Comparison of ENCODE assay signal across 15 cellular contexts in the genomic region with DNA sequence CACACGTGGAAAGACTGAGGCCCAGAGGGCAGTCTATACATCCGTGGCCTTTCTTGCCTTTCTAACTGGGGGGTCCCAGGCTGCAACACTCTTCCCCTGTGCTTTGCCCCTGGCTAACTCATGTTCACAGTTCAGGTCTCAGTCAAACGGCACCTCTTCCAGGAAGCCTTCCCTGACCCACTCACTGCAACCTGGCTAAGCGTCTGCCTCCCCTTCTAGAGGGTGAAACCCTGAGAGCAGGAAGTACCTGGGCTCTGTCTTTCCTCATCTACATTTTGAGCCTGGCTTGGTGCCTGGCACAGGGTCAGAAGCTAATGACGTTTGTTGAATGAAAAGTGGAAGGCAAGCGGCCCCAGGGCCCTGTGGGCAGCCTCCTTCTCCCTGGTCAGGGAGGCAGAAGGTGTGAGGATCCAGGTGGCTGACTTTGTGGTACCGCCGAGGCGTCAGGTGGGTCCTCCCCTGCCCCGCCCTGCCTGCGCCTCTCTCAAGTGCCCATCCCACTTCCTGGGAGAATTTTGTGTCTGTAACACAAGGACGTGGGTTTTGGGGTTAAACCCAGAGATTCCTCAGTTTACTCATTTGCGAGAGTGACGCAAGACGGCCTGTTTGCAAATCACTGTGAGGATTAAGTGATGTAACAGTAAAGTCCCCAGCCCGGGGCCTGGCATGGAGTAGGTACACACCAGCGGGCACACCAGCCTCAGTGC. TPM values are rescaled to one million over a fixed set of nuclear protein-coding genes. Genes with fewer than 3 reads are reported as not detected.
A peak's percentile ranks its signal among the peaks of the same experiment; 100 is the strongest.
DNase-seq lines count a peak whose midpoint lies in the region; ATAC-seq and TF ChIP-seq lines count a peak whose summit lies in the region.
"Had no signal": no experiment of that assay in that cellular context is flagged by ENCODE, and none has a peak within 500 bp of the region (broad histone marks: within the 10 kb centered on the region; RNA-seq: fewer than 3 reads in every experiment).

No MANE protein-coding gene starts in this region.

- H2AFZ ChIP-seq in OCI-LY7 (ENCODE audit: low read length) (peak overlapping the region; percentile 35; the same call in 1 of the 2 replicates), neural progenitor cell (replicated peaks) (no peak overlapping the region)

- CTCF ChIA-PET in OCI-LY7 (lab: Charles Lee; ENCODE audit: unreplicated experiment): interaction anchor here (0.5 to 2.2 kb wide), 4 partner anchors 127 to 563 kb away, joined by 3 to 8 read pairs (median 4); partner anchors contain the start of genes HTD2 and RPP14

- BruUV-seq in OCI-LY7 (replicated peaks; lab: Mats Ljungman, UMichigan): no TSS peak

- no peaks in the 10 kb centered on the region for H3K36me3 ChIP-seq in DOHH2 (ENCODE audit: control insufficient read depth, low read length)
- no peaks in the 10 kb centered on the region for H3K36me3 ChIP-seq in OCI-LY7 (ENCODE audit: insufficient read depth, low read length)
- H3K36me3 ChIP-seq in duodenal mucosa (ENCODE audit: control insufficient read depth in 1 of 2, insufficient read depth in 2 of 2, low read length in 2 of 2): no peaks in the 10 kb centered on the region
- no peaks in the 10 kb centered on the region for H3K36me3 ChIP-seq in neural progenitor cell
- H3K36me3 ChIP-seq: gastrocnemius medialis, uterus had no signal

- H3K27me3 Mint-ChIP-seq in neural progenitor cell (ENCODE audit: insufficient read depth, low read depth): peaks cover 17% of the 10 kb centered on the region

- no peak for TF ChIP-seq CTCF in DOHH2 (IDR thresholded peaks at IDR 0.05; ENCODE audit: low read depth, low read length, poor library complexity, severe bottlenecking)
- TF ChIP-seq CTCF in OCI-LY7 (conservative IDR thresholded peaks at IDR 0.05; ENCODE audit: low read length): no peak
- TF ChIP-seq CTCF in neural progenitor cell (IDR thresholded peaks at IDR 0.05): no peak

- peaks cover 38% of the 10 kb centered on the region for H3K4me1 ChIP-seq in DOHH2 (ENCODE audit: control insufficient read depth, low read length)
- H3K4me1 ChIP-seq in OCI-LY7 (ENCODE audit: insufficient read depth, low read length, poor library complexity, severe bottlenecking): peaks cover 15% of the 10 kb centered on the region
- peaks cover 46 to 52% of the 10 kb centered on the region in 2 donors for H3K4me1 ChIP-seq in duodenal mucosa (ENCODE audit: control insufficient read depth in 1 of 2, insufficient read depth in 2 of 2, low read length in 2 of 2)
- H3K4me1 ChIP-seq in neural progenitor cell: peaks cover 13% of the 10 kb centered on the region

- H3K4me3 Mint-ChIP-seq in neural progenitor cell: peak overlapping the region; percentile 78

- peak overlapping the region; percentile 76 for H3K4me2 ChIP-seq in DOHH2 (ENCODE audit: low read length)
- peak overlapping the region; percentile 40 for H3K4me2 ChIP-seq in OCI-LY7 (ENCODE audit: low read length)
- H3K4me2 ChIP-seq in neural progenitor cell: peak overlapping the region; percentile 75

- H3K27ac ChIP-seq in DOHH2 (ENCODE audit: low read depth, low read length) (no peak overlapping the region), OCI-LY7 (ENCODE audit: low read depth, low read length, poor library complexity, severe bottlenecking) (no peak overlapping the region), duodenal mucosa (ENCODE audit: low read depth, low read length) (no peak overlapping the region), neural progenitor cell (no peak overlapping the region), substantia nigra (ENCODE audit: low read depth, low read length, poor library complexity, severe bottlenecking) (no peak overlapping the region)
- H3K27ac ChIP-seq: gastrocnemius medialis had no signal

- H3F3A ChIP-seq in DOHH2 (ENCODE audit: control insufficient read depth, insufficient read depth): no peaks in the 10 kb centered on the region
- peaks cover 23% of the 10 kb centered on the region for H3F3A ChIP-seq in neural progenitor cell (ENCODE audit: low read depth)

- H3K27me3 ChIP-seq in DOHH2 (ENCODE audit: control insufficient read depth, low read length) (peaks cover 2% of the 10 kb centered on the region; the same call in 1 of the 2 replicates), duodenal mucosa (ENCODE audit: control insufficient read depth in 1 of 2, insufficient read depth in 2 of 2, low read length in 2 of 2) (no peaks in the 10 kb centered on the region), neural progenitor cell (peaks cover 11% of the 10 kb centered on the region)
- H3K27me3 ChIP-seq: gastrocnemius medialis, uterus had no signal

- no peaks in the 10 kb centered on the region for H3K9me3 Mint-ChIP-seq in neural progenitor cell
- H3K9me3 Mint-ChIP-seq: dendritic cell treated with granulocyte-macrophage colony-stimulating factor and Interleukin-4, amounts not matched to agents 40 ng/mL and 50 ng/mL, for 4 days had no signal

- H3K9me3 ChIP-seq in DOHH2 (ENCODE audit: control insufficient read depth, insufficient read depth, low read length) (no peaks in the 10 kb centered on the region), OCI-LY7 (ENCODE audit: low read length) (no peaks in the 10 kb centered on the region), duodenal mucosa (ENCODE audit: control insufficient read depth in 1 of 2, low read length in 2 of 2) (no peaks in the 10 kb centered on the region), neural progenitor cell (ENCODE audit: low read depth) (no peaks in the 10 kb centered on the region)
- H3K9me3 ChIP-seq: gastrocnemius medialis, uterus had no signal

- no peak overlapping the region for H3K27ac Mint-ChIP-seq in neural progenitor cell

- intact Hi-C loops in OCI-LY7 (cut with micrococcal nuclease; ENCODE audit: unreplicated experiment): loop anchor here (5.0 to 10.0 kb wide), 3 partner anchors 39 to 354 kb away; no protein-coding TSS in a partner anchor

- H3K9ac ChIP-seq in duodenal mucosa (ENCODE audit: low read depth in 1 of 2, low read length in 2 of 2): peak overlapping the region in 1 of 2 donors; percentile 34
- no peak overlapping the region for H3K9ac ChIP-seq in neural progenitor cell

- H3K4me3 ChIP-seq in DOHH2 (ENCODE audit: low read length) (no peak overlapping the region), OCI-LY7 (ENCODE audit: low read depth, low read length, poor library complexity, severe bottlenecking) (no peak overlapping the region), duodenal mucosa (ENCODE audit: low read depth in 1 of 2, low read length in 2 of 2) (peak overlapping the region; percentile 61 to 64), neural progenitor cell (no peak overlapping the region)
- H3K4me3 ChIP-seq: lung had no signal

- no peaks in the 10 kb centered on the region for H3K36me3 Mint-ChIP-seq in neural progenitor cell

- no peaks in the 10 kb centered on the region for H3K79me2 ChIP-seq in DOHH2 (ENCODE audit: control insufficient read depth, low read length)
- no peaks in the 10 kb centered on the region for H3K79me2 ChIP-seq in OCI-LY7 (ENCODE audit: insufficient read depth, low read depth, low read length)
- no peaks in the 10 kb centered on the region for H3K79me2 ChIP-seq in neural progenitor cell (ENCODE audit: low read depth)

- H3K4me1 Mint-ChIP-seq in neural progenitor cell: peaks cover 16% of the 10 kb centered on the region

- ATAC-seq in HG03045 (IDR thresholded peaks at IDR 0.05; ENCODE audit: unreplicated experiment) (no peak), HG02763 (IDR thresholded peaks at IDR 0.05; ENCODE audit: unreplicated experiment) (no peak)

- H4K20me1 ChIP-seq in DOHH2 (ENCODE audit: control insufficient read depth, insufficient read depth, low read depth, low read length): no peaks in the 10 kb centered on the region
- H4K20me1 ChIP-seq in OCI-LY7 (ENCODE audit: insufficient read depth, low read length): no peaks in the 10 kb centered on the region
- no peaks in the 10 kb centered on the region for H4K20me1 ChIP-seq in neural progenitor cell (ENCODE audit: low read depth)

- no peaks in the 10 kb centered on the region for H3K9me2 ChIP-seq in DOHH2 (replicated peaks; ENCODE audit: control insufficient read depth, low read length)
- H3K9me2 ChIP-seq in OCI-LY7 (ENCODE audit: insufficient read depth, low read length): no peaks in the 10 kb centered on the region

- POLR2A ChIA-PET in OCI-LY7 (lab: Charles Lee): interaction anchor here (0.8 kb wide), 1 partner anchor 128 kb away, joined by 3 read pairs; the partner anchor contains the start of genes HTD2 and RPP14

- peak; percentile 15 for DNase-seq in OCI-LY7 (ENCODE audit: low spot score)
- no peak for DNase-seq in neural progenitor cell (ENCODE audit: low spot score)
- DNase-seq in substantia nigra (lab: John Stamatoyannopoulos, UW): no peak
- DNase-seq: activated effector memory CD4-positive, alpha-beta T cell treated with anti-CD3 and anti-CD28 coated beads, Interleukin-2, amount 50 U/mL, for 16 hours; DND-41; NCI-H187 treated with DMSO at 0.1 percent for 48 hours; OCI-M1 had no signal

RNA-seq across cellular contexts. Expression of gene DNASE1L3, which starts 32.1 kb away (rescaled TPM):
- not detected in 2 replicates for total RNA-seq in OCI-LY7 (2014; rRNA removed; shearing (Covaris generic))
- 0.61 and 1.3 TPM in 2 replicates for total RNA-seq in OCI-LY7 (2022)
- total RNA-seq in neural progenitor cell (ENCODE audit: low replicate concordance): not detected in 2 replicates

RNA-seq across cellular contexts. Expression of gene ABHD6, which starts 58.9 kb away (rescaled TPM):
- 5.8 TPM in 2 replicates for total RNA-seq in OCI-LY7 (2014; rRNA removed; shearing (Covaris generic))
- total RNA-seq in OCI-LY7 (2022) (8.9 and 10.7 TPM in 2 replicates), neural progenitor cell (ENCODE audit: low replicate concordance) (18.5 and 21.5 TPM in 2 replicates)

Comparison
In these comparisons a context has a peak if more than half of its experiments do, and no peak if none do; other contexts are left out.
1. H3K4me3 ChIP-seq: peak in duodenal mucosa (2 of 2); none in DOHH2 (single experiment), OCI-LY7 (single experiment) and neural progenitor cell (single experiment).
2. Peak in every context shown above with its lines, with median percentiles within 50 percentile points of each other: H3K4me2 ChIP-seq.